ENCODE assay signal across 1 cellular context in the genomic region with DNA sequence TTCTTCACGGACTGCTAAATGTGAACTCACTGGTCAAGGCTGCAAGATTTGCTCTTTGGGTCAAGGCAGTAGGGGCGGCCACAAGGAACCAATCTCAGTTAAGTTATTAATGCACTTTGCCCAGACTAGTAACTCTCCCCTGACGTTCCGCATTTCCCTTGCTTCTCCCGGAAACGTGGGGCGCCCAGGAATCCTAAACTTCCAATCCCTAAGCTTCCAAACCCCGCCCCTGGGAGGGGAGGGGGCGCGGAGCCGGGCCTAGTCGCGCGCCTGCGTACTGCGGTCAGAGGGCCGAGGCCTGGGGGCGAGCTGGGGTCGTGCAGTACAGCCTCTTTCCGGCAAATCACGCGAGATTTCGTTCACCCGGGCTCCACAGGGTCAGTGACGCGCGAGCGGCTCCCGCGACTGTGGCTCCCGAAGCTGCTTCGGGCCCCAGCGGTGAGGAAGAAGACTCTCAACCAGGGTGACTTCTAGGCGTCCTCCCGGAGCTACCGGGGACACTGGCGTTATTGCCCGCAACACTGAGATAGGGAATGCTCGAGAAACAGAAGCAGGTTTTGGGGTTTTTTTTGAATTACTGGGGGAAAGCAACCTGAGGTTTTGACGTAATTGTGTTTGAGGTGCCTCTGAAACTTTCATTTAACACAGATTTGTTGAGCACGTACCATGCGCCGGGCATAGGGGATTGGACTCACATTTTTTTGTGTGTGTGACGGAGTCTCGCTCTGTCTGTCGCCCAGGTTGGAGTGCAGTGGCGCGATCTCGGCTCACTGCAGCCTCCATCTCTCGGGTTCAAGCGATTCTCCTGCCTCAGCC.
TF ChIP-seq lines count a peak whose summit lies in the region.

A gene (plus strand): TSS at position 265 of the 816 bp plus-strand sequence. CDS start 7,032 bp downstream, outside the sequence.

TF ChIP-seq in GM12878, 131 proteins besides CTCF, POLR2A, EP300 and RAD21 (continued from another document and continues in another):
- TF ChIP-seq, protein P1, sequence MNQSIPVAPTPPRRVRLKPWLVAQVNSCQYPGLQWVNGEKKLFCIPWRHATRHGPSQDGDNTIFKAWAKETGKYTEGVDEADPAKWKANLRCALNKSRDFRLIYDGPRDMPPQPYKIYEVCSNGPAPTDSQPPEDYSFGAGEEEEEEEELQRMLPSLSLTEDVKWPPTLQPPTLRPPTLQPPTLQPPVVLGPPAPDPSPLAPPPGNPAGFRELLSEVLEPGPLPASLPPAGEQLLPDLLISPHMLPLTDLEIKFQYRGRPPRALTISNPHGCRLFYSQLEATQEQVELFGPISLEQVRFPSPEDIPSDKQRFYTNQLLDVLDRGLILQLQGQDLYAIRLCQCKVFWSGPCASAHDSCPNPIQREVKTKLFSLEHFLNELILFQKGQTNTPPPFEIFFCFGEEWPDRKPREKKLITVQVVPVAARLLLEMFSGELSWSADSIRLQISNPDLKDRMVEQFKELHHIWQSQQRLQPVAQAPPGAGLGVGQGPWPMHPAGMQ (IDR thresholded peaks at IDR 0.05; ENCODE audit: borderline replicate concordance): peak; percentile 62; the same call in 1 of the 2 replicates
- TF ChIP-seq, protein P2, sequence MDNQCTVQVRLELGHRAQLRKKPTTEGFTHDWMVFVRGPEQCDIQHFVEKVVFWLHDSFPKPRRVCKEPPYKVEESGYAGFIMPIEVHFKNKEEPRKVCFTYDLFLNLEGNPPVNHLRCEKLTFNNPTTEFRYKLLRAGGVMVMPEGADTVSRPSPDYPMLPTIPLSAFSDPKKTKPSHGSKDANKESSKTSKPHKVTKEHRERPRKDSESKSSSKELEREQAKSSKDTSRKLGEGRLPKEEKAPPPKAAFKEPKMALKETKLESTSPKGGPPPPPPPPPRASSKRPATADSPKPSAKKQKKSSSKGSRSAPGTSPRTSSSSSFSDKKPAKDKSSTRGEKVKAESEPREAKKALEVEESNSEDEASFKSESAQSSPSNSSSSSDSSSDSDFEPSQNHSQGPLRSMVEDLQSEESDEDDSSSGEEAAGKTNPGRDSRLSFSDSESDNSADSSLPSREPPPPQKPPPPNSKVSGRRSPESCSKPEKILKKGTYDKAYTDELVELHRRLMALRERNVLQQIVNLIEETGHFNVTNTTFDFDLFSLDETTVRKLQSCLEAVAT (IDR thresholded peaks at IDR 0.05): peak; percentile 73; the same call in 1 of the 2 replicates
- TF ChIP-seq IKZF1 (conservative IDR thresholded peaks at IDR 0.05): peak; percentile 86
- TF ChIP-seq, protein P3, sequence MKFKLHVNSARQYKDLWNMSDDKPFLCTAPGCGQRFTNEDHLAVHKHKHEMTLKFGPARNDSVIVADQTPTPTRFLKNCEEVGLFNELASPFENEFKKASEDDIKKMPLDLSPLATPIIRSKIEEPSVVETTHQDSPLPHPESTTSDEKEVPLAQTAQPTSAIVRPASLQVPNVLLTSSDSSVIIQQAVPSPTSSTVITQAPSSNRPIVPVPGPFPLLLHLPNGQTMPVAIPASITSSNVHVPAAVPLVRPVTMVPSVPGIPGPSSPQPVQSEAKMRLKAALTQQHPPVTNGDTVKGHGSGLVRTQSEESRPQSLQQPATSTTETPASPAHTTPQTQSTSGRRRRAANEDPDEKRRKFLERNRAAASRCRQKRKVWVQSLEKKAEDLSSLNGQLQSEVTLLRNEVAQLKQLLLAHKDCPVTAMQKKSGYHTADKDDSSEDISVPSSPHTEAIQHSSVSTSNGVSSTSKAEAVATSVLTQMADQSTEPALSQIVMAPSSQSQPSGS (IDR thresholded peaks at IDR 0.05; ENCODE audit: low read length): peak; percentile 49; the same call in 1 of the 2 replicates
- no peak; the same call in 1 of the 2 replicates for TF ChIP-seq NR2C1 (IDR thresholded peaks at IDR 0.05)
- TF ChIP-seq MXI1 (IDR thresholded peaks at IDR 0.05; ENCODE audit: low read depth, low read length): no peak
- no peak for TF ChIP-seq MYB (IDR thresholded peaks at IDR 0.05; ENCODE audit: borderline replicate concordance, low read depth, low read length)
- TF ChIP-seq, protein P4, sequence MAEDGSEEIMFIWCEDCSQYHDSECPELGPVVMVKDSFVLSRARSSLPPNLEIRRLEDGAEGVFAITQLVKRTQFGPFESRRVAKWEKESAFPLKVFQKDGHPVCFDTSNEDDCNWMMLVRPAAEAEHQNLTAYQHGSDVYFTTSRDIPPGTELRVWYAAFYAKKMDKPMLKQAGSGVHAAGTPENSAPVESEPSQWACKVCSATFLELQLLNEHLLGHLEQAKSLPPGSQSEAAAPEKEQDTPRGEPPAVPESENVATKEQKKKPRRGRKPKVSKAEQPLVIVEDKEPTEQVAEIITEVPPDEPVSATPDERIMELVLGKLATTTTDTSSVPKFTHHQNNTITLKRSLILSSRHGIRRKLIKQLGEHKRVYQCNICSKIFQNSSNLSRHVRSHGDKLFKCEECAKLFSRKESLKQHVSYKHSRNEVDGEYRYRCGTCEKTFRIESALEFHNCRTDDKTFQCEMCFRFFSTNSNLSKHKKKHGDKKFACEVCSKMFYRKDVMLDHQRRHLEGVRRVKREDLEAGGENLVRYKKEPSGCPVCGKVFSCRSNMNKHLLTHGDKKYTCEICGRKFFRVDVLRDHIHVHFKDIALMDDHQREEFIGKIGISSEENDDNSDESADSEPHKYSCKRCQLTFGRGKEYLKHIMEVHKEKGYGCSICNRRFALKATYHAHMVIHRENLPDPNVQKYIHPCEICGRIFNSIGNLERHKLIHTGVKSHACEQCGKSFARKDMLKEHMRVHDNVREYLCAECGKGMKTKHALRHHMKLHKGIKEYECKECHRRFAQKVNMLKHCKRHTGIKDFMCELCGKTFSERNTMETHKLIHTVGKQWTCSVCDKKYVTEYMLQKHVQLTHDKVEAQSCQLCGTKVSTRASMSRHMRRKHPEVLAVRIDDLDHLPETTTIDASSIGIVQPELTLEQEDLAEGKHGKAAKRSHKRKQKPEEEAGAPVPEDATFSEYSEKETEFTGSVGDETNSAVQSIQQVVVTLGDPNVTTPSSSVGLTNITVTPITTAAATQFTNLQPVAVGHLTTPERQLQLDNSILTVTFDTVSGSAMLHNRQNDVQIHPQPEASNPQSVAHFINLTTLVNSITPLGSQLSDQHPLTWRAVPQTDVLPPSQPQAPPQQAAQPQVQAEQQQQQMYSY (CRISPR knock-in tag; IDR thresholded peaks at IDR 0.05): no peak
- no peak for TF ChIP-seq ZNF24 (IDR thresholded peaks at IDR 0.05)
- TF ChIP-seq ZBED1 (IDR thresholded peaks at IDR 0.05; ENCODE audit: borderline replicate concordance): no peak
- no peak for TF ChIP-seq NR2C2 (IDR thresholded peaks at IDR 0.05; ENCODE audit: borderline replicate concordance, control insufficient read depth, insufficient read length, low read depth)
- TF ChIP-seq, protein P5, sequence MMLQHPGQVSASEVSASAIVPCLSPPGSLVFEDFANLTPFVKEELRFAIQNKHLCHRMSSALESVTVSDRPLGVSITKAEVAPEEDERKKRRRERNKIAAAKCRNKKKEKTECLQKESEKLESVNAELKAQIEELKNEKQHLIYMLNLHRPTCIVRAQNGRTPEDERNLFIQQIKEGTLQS (IDR thresholded peaks at IDR 0.05; ENCODE audit: borderline replicate concordance, extremely low read depth, low read depth, low read length): no peak
- TF ChIP-seq, protein P6, sequence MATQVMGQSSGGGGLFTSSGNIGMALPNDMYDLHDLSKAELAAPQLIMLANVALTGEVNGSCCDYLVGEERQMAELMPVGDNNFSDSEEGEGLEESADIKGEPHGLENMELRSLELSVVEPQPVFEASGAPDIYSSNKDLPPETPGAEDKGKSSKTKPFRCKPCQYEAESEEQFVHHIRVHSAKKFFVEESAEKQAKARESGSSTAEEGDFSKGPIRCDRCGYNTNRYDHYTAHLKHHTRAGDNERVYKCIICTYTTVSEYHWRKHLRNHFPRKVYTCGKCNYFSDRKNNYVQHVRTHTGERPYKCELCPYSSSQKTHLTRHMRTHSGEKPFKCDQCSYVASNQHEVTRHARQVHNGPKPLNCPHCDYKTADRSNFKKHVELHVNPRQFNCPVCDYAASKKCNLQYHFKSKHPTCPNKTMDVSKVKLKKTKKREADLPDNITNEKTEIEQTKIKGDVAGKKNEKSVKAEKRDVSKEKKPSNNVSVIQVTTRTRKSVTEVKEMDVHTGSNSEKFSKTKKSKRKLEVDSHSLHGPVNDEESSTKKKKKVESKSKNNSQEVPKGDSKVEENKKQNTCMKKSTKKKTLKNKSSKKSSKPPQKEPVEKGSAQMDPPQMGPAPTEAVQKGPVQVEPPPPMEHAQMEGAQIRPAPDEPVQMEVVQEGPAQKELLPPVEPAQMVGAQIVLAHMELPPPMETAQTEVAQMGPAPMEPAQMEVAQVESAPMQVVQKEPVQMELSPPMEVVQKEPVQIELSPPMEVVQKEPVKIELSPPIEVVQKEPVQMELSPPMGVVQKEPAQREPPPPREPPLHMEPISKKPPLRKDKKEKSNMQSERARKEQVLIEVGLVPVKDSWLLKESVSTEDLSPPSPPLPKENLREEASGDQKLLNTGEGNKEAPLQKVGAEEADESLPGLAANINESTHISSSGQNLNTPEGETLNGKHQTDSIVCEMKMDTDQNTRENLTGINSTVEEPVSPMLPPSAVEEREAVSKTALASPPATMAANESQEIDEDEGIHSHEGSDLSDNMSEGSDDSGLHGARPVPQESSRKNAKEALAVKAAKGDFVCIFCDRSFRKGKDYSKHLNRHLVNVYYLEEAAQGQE (IDR thresholded peaks at IDR 0.05; ENCODE audit: low read depth, low read length): no peak
- no peak for TF ChIP-seq STAT3 (IDR thresholded peaks at IDR 0.05; ENCODE audit: low read depth, low read length)
- no peak for TF ChIP-seq HDAC6 (IDR thresholded peaks at IDR 0.05; ENCODE audit: unreplicated experiment)
- TF ChIP-seq SMAD5 (IDR thresholded peaks at IDR 0.05; ENCODE audit: low read depth): peak; percentile 86
- TF ChIP-seq ASH2L (IDR thresholded peaks at IDR 0.05; ENCODE audit: borderline replicate concordance, low read depth): no peak
- no peak for TF ChIP-seq ZNF274 (IDR thresholded peaks at IDR 0.05; ENCODE audit: insufficient read depth, insufficient read length)
- TF ChIP-seq, protein P7, sequence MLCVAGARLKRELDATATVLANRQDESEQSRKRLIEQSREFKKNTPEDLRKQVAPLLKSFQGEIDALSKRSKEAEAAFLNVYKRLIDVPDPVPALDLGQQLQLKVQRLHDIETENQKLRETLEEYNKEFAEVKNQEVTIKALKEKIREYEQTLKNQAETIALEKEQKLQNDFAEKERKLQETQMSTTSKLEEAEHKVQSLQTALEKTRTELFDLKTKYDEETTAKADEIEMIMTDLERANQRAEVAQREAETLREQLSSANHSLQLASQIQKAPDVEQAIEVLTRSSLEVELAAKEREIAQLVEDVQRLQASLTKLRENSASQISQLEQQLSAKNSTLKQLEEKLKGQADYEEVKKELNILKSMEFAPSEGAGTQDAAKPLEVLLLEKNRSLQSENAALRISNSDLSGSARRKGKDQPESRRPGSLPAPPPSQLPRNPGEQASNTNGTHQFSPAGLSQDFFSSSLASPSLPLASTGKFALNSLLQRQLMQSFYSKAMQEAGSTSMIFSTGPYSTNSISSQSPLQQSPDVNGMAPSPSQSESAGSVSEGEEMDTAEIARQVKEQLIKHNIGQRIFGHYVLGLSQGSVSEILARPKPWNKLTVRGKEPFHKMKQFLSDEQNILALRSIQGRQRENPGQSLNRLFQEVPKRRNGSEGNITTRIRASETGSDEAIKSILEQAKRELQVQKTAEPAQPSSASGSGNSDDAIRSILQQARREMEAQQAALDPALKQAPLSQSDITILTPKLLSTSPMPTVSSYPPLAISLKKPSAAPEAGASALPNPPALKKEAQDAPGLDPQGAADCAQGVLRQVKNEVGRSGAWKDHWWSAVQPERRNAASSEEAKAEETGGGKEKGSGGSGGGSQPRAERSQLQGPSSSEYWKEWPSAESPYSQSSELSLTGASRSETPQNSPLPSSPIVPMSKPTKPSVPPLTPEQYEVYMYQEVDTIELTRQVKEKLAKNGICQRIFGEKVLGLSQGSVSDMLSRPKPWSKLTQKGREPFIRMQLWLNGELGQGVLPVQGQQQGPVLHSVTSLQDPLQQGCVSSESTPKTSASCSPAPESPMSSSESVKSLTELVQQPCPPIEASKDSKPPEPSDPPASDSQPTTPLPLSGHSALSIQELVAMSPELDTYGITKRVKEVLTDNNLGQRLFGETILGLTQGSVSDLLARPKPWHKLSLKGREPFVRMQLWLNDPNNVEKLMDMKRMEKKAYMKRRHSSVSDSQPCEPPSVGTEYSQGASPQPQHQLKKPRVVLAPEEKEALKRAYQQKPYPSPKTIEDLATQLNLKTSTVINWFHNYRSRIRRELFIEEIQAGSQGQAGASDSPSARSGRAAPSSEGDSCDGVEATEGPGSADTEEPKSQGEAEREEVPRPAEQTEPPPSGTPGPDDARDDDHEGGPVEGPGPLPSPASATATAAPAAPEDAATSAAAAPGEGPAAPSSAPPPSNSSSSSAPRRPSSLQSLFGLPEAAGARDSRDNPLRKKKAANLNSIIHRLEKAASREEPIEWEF (IDR thresholded peaks at IDR 0.05; ENCODE audit: insufficient replicate concordance, low read depth, low read length): no peak
- no peak for TF ChIP-seq SRF (IDR thresholded peaks at IDR 0.05; ENCODE audit: low read depth in 2 of 2, low read length in 2 of 2)
- TF ChIP-seq SUZ12 (IDR thresholded peaks at IDR 0.05; ENCODE audit: unreplicated experiment): no peak
- TF ChIP-seq EGR1 (IDR thresholded peaks at IDR 0.05; ENCODE audit: borderline replicate concordance in 1 of 2, low read depth in 2 of 2, low read length in 2 of 2): no peak
- no peak for TF ChIP-seq RB1 (IDR thresholded peaks at IDR 0.05; ENCODE audit: borderline replicate concordance)
- TF ChIP-seq POLR2AphosphoS2 (IDR thresholded peaks at IDR 0.05; ENCODE audit: low read depth, low read length): no peak
- TF ChIP-seq DPF2 (IDR thresholded peaks at IDR 0.05): 0 out of 2 replicates have a peak, but pooled peaks have one; percentile 12
- TF ChIP-seq IKZF2 (IDR thresholded peaks at IDR 0.05): peak; percentile 53 to 64; a peak in 3 of 4 replicates
- no peak for TF ChIP-seq PAX5 (IDR thresholded peaks at IDR 0.05; ENCODE audit: borderline replicate concordance, low read depth, low read length)
- TF ChIP-seq EED (IDR thresholded peaks at IDR 0.05; ENCODE audit: low read depth): peak; percentile 63
- TF ChIP-seq IRF4 (IDR thresholded peaks at IDR 0.05; ENCODE audit: low read depth, low read length): no peak
- TF ChIP-seq, protein P8, sequence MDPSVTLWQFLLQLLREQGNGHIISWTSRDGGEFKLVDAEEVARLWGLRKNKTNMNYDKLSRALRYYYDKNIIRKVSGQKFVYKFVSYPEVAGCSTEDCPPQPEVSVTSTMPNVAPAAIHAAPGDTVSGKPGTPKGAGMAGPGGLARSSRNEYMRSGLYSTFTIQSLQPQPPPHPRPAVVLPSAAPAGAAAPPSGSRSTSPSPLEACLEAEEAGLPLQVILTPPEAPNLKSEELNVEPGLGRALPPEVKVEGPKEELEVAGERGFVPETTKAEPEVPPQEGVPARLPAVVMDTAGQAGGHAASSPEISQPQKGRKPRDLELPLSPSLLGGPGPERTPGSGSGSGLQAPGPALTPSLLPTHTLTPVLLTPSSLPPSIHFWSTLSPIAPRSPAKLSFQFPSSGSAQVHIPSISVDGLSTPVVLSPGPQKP (IDR thresholded peaks at IDR 0.05; ENCODE audit: low read depth, low read length): no peak
- no peak for TF ChIP-seq MTA3 (IDR thresholded peaks at IDR 0.05; ENCODE audit: borderline replicate concordance, low read length)
- no peak for TF ChIP-seq SIX5 (IDR thresholded peaks at IDR 0.05; ENCODE audit: low read depth, low read length, severe bottlenecking)
- no peak for TF ChIP-seq TCF3 (IDR thresholded peaks at IDR 0.05; ENCODE audit: borderline replicate concordance, insufficient read depth, low read depth, low read length)
- TF ChIP-seq WRNIP1 (IDR thresholded peaks at IDR 0.05; ENCODE audit: borderline replicate concordance, low read depth, low read length): no peak
- TF ChIP-seq CBFB (IDR thresholded peaks at IDR 0.05; ENCODE audit: low read depth): peak; percentile 86
- no peak for TF ChIP-seq CBX3 (IDR thresholded peaks at IDR 0.05; ENCODE audit: borderline replicate concordance, low read depth)
- no peak for TF ChIP-seq RFX5 (IDR thresholded peaks at IDR 0.05; ENCODE audit: low read depth, low read length)
